In the genomic region with DNA sequence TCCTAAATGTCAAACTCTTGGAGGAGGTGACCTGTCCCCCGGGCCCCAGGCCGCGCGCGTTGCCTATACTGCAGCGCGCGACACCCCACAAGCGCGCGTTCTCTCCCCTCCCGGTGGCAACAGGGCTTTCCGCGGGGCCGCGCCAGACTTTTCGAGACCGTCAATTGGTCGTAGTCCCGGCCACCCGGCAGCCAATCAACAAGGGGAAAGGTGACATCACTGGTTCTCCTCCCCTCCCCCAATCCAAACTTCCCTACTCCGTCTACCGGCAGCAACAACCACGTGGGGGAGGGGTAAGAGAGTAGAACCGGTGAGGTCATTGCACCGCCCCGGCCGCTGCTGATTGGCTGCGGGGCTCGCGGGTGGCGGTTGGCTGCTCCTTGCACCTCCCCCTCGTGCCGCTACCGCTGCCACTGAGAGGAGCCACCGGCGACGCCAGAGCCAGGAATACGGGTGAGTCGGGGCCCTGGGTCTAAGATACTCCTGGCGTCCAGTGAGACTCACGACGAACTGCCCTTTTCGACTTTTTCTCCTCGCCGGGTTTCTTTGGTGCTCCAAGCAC, we compare ENCODE assay signal across 9 cellular contexts. TPM values are rescaled to one million over a fixed set of nuclear protein-coding genes. Genes with fewer than 3 reads are reported as not detected.
A peak's percentile ranks its signal among the peaks of the same experiment; 100 is the strongest.
DNase-seq lines count a peak whose midpoint lies in the region; ATAC-seq and TF ChIP-seq lines count a peak whose summit lies in the region.
"Had no signal": no experiment of that assay in that cellular context is flagged by ENCODE, and none has a peak within 500 bp of the region (broad histone marks: within the 10 kb centered on the region; RNA-seq: fewer than 3 reads in every experiment).

No MANE protein-coding gene starts in this region.

- no peaks in the 10 kb centered on the region for H3K27me3 ChIP-seq in BE2C

- peak; percentile 50 for ATAC-seq in HG03442 (IDR thresholded peaks at IDR 0.05; ENCODE audit: unreplicated experiment)
- peak; percentile 62 for ATAC-seq in activated CD4-positive, alpha-beta T cell treated with anti-CD3 and anti-CD28 coated beads for 36 hours

- no peak overlapping the region for H3K27ac Mint-ChIP-seq in activated CD4-positive, alpha-beta T cell treated with anti-CD3 and anti-CD28 coated beads for 36 hours
- H3K27ac Mint-ChIP-seq: activated naive CD4-positive, alpha-beta T cell treated with anti-CD3 and anti-CD28 coated beads, Interleukin-2, amount 50 U/mL, for 24 hours had no signal

- no peak for TF ChIP-seq CTCF in BE2C (IDR thresholded peaks at IDR 0.05; ENCODE audit: low read depth, low read length)
- TF ChIP-seq CTCF in coronary artery (IDR thresholded peaks at IDR 0.05), result no peak

- H3K9me3 ChIP-seq in BE2C, result no peaks in the 10 kb centered on the region

- CTCF ChIA-PET in activated CD4-positive, alpha-beta T cell treated with anti-CD3 and anti-CD28 coated beads for 36 hours (lab: Charles Lee), result interaction anchor here (0.7 to 0.8 kb wide), 2 partner anchors 23 to 116 kb away, joined by 3 read pairs; no protein-coding TSS in a partner anchor

- no peaks in the 10 kb centered on the region for H3K9me3 Mint-ChIP-seq in activated CD4-positive, alpha-beta T cell treated with anti-CD3 and anti-CD28 coated beads for 36 hours (ENCODE audit: low read depth)
- H3K9me3 Mint-ChIP-seq: activated naive CD4-positive, alpha-beta T cell treated with anti-CD3 and anti-CD28 coated beads, Interleukin-2, amount 50 U/mL, for 24 hours had no signal

- peaks cover 7% of the 10 kb centered on the region for H3K36me3 Mint-ChIP-seq in activated CD4-positive, alpha-beta T cell treated with anti-CD3 and anti-CD28 coated beads for 36 hours (ENCODE audit: low read depth)
- H3K36me3 Mint-ChIP-seq: activated naive CD4-positive, alpha-beta T cell treated with anti-CD3 and anti-CD28 coated beads, Interleukin-2, amount 50 U/mL, for 24 hours had no signal

- POLR2A ChIA-PET in activated CD4-positive, alpha-beta T cell treated with anti-CD3 and anti-CD28 coated beads for 36 hours (lab: Charles Lee), result no interaction called here

- no peaks in the 10 kb centered on the region for H3K4me1 ChIP-seq in BE2C

- H3K4me3 ChIP-seq in BE2C (ENCODE audit: low read depth, low read length), result peak overlapping the region; percentile 86
- peak overlapping the region; percentile 91 for H3K4me3 ChIP-seq in coronary artery

- peak overlapping the region; percentile 95 to 100 for H3K27ac ChIP-seq in coronary artery

- peaks cover 17% of the 10 kb centered on the region for H3K36me3 ChIP-seq in BE2C

- no peaks in the 10 kb centered on the region for H3K27me3 Mint-ChIP-seq in activated CD4-positive, alpha-beta T cell treated with anti-CD3 and anti-CD28 coated beads for 36 hours
- H3K27me3 Mint-ChIP-seq: activated naive CD4-positive, alpha-beta T cell treated with anti-CD3 and anti-CD28 coated beads, Interleukin-2, amount 50 U/mL, for 24 hours had no signal

- peaks cover 24% of the 10 kb centered on the region for H3K4me1 Mint-ChIP-seq in activated CD4-positive, alpha-beta T cell treated with anti-CD3 and anti-CD28 coated beads for 36 hours

- DNase-seq in BE2C (peak; percentile 100), GM19240 (ENCODE audit: insufficient read length, low spot score) (peak; percentile 83), NCI-H510A treated with DMSO at 0.1 percent for 48 hours (lab: John Stamatoyannopoulos, UW) (peak; percentile 99), coronary artery (ENCODE audit: low spot score) (peak; percentile 100), left kidney (ENCODE audit: low read depth, low spot score) (peak; percentile 100)
- peak; percentile 99 for DNase-seq in activated CD4-positive, alpha-beta T cell treated with anti-CD3 and anti-CD28 coated beads for 36 hours
- DNase-seq in stimulated activated CD4-positive, alpha-beta T cell treated with anti-CD3 and anti-CD28 coated beads, Interleukin-1b, Interleukin-23, amount 100 ng/mL, for 48 hours, result peak; percentile 99

- H3K4me3 Mint-ChIP-seq in activated CD4-positive, alpha-beta T cell treated with anti-CD3 and anti-CD28 coated beads for 36 hours, result no peak overlapping the region
- H3K4me3 Mint-ChIP-seq: activated naive CD4-positive, alpha-beta T cell treated with anti-CD3 and anti-CD28 coated beads, Interleukin-2, amount 50 U/mL, for 24 hours had no signal

- intact Hi-C loops in activated CD4-positive, alpha-beta T cell treated with anti-CD3 and anti-CD28 coated beads for 36 hours (cut with DNase I, micrococcal nuclease), result loop anchor here (1.0 kb wide), 14 partner anchors 12 to 192 kb away; a partner anchor contains a TSS

RNA-seq across cellular contexts. Expression of a gene that starts 0.8 kb away (rescaled TPM):
- 101 TPM for polyA plus RNA-seq in BE2C (2012; ENCODE audit: insufficient read depth, insufficient read length, low read depth)
- 10 to 100 TPM; 62.8 to 66.3 TPM for total RNA-seq in activated CD4-positive, alpha-beta T cell treated with anti-CD3 and anti-CD28 coated beads for 36 hours

RNA-seq across cellular contexts. Expression of a gene that starts 13.3 kb away (rescaled TPM):
- polyA plus RNA-seq in BE2C (2012; ENCODE audit: insufficient read depth, insufficient read length, low read depth), result 162 TPM
- total RNA-seq in activated CD4-positive, alpha-beta T cell treated with anti-CD3 and anti-CD28 coated beads for 36 hours, result 10 to 100 TPM; 65.5 to 66.4 TPM

RNA-seq across cellular contexts. Expression of a gene that starts 25.8 kb away (rescaled TPM):
- 88.2 TPM for polyA plus RNA-seq in BE2C (2012; ENCODE audit: insufficient read depth, insufficient read length, low read depth)
- 10 to 100 TPM; 32.6 to 43.5 TPM for total RNA-seq in activated CD4-positive, alpha-beta T cell treated with anti-CD3 and anti-CD28 coated beads for 36 hours

RNA-seq across cellular contexts. Expression of a gene that starts 33.7 kb away (rescaled TPM):
- 3.1 TPM for polyA plus RNA-seq in BE2C (2012; ENCODE audit: insufficient read depth, insufficient read length, low read depth)
- 1 to 10 TPM in 1 of 2 experiments, under 1 TPM in 1; 0.63 to 1.0 TPM for total RNA-seq in activated CD4-positive, alpha-beta T cell treated with anti-CD3 and anti-CD28 coated beads for 36 hours

RNA-seq across cellular contexts. Expression of a gene that starts 34.2 kb away (rescaled TPM):
- 171 TPM for polyA plus RNA-seq in BE2C (2012; ENCODE audit: insufficient read depth, insufficient read length, low read depth)
- 10 to 100 TPM; 43.4 to 53.9 TPM for total RNA-seq in activated CD4-positive, alpha-beta T cell treated with anti-CD3 and anti-CD28 coated beads for 36 hours

Comparison
In these comparisons a context has a peak if more than half of its experiments do, and no peak if none do; other contexts are left out.
1. Peak in every context shown above with its lines: DNase-seq, ATAC-seq, H3K4me3 ChIP-seq and H3K27ac ChIP-seq.